ENCODE assay signal across 7 cellular contexts in genomic region chr14:63470877-63471565, GRCh38.
DNase-seq lines count a peak whose midpoint lies in the region; ATAC-seq, FAIRE-seq and TF ChIP-seq lines count a peak whose summit lies in the region.

No MANE protein-coding gene starts in this region.

- no peaks in the 10 kb centered on the region for H3K36me3 Mint-ChIP-seq in central memory CD8-positive, alpha-beta T cell (ENCODE audit: insufficient read depth)

- no peak overlapping the region for H3K27ac Mint-ChIP-seq in central memory CD8-positive, alpha-beta T cell (ENCODE audit: low read depth)

- H3K27me3 Mint-ChIP-seq in central memory CD8-positive, alpha-beta T cell: no peaks in the 10 kb centered on the region

- H3K4me1 Mint-ChIP-seq in central memory CD8-positive, alpha-beta T cell: peaks cover 30% of the 10 kb centered on the region

- no peaks in the 10 kb centered on the region for H3K9me3 Mint-ChIP-seq in central memory CD8-positive, alpha-beta T cell

- no peak overlapping the region for H3K4me3 Mint-ChIP-seq in central memory CD8-positive, alpha-beta T cell

- no peak for TF ChIP-seq CTCF in retinal pigment epithelial cell (conservative IDR thresholded peaks at IDR 0.05; ENCODE audit: low read depth, low read length)

- FAIRE-seq in H54 (lab: Jason Lieb, UNC): peak; percentile 83

- peak; percentile 90 for ATAC-seq in GM18511 (IDR thresholded peaks at IDR 0.05; ENCODE audit: unreplicated experiment)
- ATAC-seq in central memory CD8-positive, alpha-beta T cell (replicated peaks; ENCODE audit: extremely low read depth, poor library complexity, severe bottlenecking): peak; percentile 72

- TF ChIP-seq POLR2A in H54 (IDR thresholded peaks at IDR 0.05; ENCODE audit: low read depth, low read length): no peak

- DNase-seq in H54 (ENCODE audit: insufficient read length, low spot score): peak; percentile 24
- peak; percentile 81 for DNase-seq in LoVo (ENCODE audit: low spot score)
- DNase-seq in central memory CD8-positive, alpha-beta T cell (ENCODE audit: low spot score in 2 of 2): no peak
- peak; percentile 49 for DNase-seq in retinal pigment epithelial cell (ENCODE audit: low read depth)
- DNase-seq in Ammon's horn (ENCODE audit: low spot score): no peak
- DNase-seq in NCI-H748 (lab: John Stamatoyannopoulos, UW; ENCODE audit: unreplicated experiment): no peak

- no peak overlapping the region for H3K4me3 ChIP-seq in retinal pigment epithelial cell (ENCODE audit: low read length)

Comparison
In these comparisons a context has a peak if more than half of its experiments do, and no peak if none do; other contexts are left out.
1. DNase-seq: peak in H54 (single experiment), LoVo (single experiment) and retinal pigment epithelial cell (single experiment); none in central memory CD8-positive, alpha-beta T cell (0 of 2), Ammon's horn (single experiment) and NCI-H748 (single experiment).